ENCODE assay signal across 10 cellular contexts in genomic region chr21:29342394-29342957, GRCh38. TPM values are rescaled to one million over a fixed set of nuclear protein-coding genes. Genes with fewer than 3 reads are reported as not detected.
A peak's percentile ranks its signal among the peaks of the same experiment; 100 is the strongest.
DNase-seq lines count a peak whose midpoint lies in the region; ATAC-seq and TF ChIP-seq lines count a peak whose summit lies in the region.
"Had no signal": no experiment of that assay in that cellular context is flagged by ENCODE, and none has a peak within 500 bp of the region (broad histone marks: within the 10 kb centered on the region; RNA-seq: fewer than 3 reads in every experiment).

No MANE protein-coding gene starts in this region.

- peak overlapping the region; percentile 13 for H3K27ac Mint-ChIP-seq in mesothelial cell of epicardium

- H3K4me3 ChIP-seq in thyroid gland (replicated peaks in 1 of 3), result no peak overlapping the region
- H3K4me3 ChIP-seq: suprapubic skin had no signal

- no peaks in the 10 kb centered on the region for H3K9me3 Mint-ChIP-seq in mesothelial cell of epicardium

- intact Hi-C loops in thyroid gland (cut with DNase I), result loop anchor here (10.0 kb wide), 1 partner anchor 48 kb away; the partner anchor contains the start of gene BACH1

- TF ChIP-seq CTCF in mesothelial cell of epicardium (IDR thresholded peaks at IDR 0.05; ENCODE audit: unreplicated experiment) (no peak), thyroid gland (IDR thresholded peaks at IDR 0.05) (no peak)

- H3K27me3 Mint-ChIP-seq in mesothelial cell of epicardium (ENCODE audit: low read depth), result no peaks in the 10 kb centered on the region

- no peak for TF ChIP-seq POLR2A in thyroid gland (IDR thresholded peaks at IDR 0.05)

- no peak for ATAC-seq in GM21423 (IDR thresholded peaks at IDR 0.05; ENCODE audit: unreplicated experiment)

- H3K27ac ChIP-seq in thyroid gland, result peak overlapping the region in 2 of 3 donors; percentile 13 to 17
- H3K27ac ChIP-seq: suprapubic skin had no signal

- H3K36me3 Mint-ChIP-seq in mesothelial cell of epicardium, result peaks cover 17% of the 10 kb centered on the region

- 60 to 75% methylated on average over 9 of the region's 9 CpGs for whole genome bisulfite sequencing in thyroid gland, 2 donors

- no peaks in the 10 kb centered on the region for H3K27me3 ChIP-seq in thyroid gland
- H3K27me3 ChIP-seq: suprapubic skin had no signal

- peak; percentile 78 for DNase-seq in activated effector memory CD4-positive, alpha-beta T cell treated with anti-CD3 and anti-CD28 coated beads, Interleukin-2, amount 50 U/mL, for 16 hours
- DNase-seq in activated effector memory CD4-positive, alpha-beta T cell treated with Interleukin-2 at 50 U/mL for 16 hours, result no peak
- peak; percentile 51 for DNase-seq in NCI-H2171 (lab: John Stamatoyannopoulos, UW)
- peak; percentile 93 for DNase-seq in brain pericyte (ENCODE audit: low read depth, low spot score)
- DNase-seq in mesothelial cell of epicardium (ENCODE audit: low spot score in 2 of 2, unreplicated experiment in 2 of 2), result no peak
- peak in 1 of 2 donors; percentile 5 for DNase-seq in thyroid gland
- no peak for DNase-seq in NCI-H2029 (lab: John Stamatoyannopoulos, UW)
- DNase-seq: DND-41 had no signal

- peaks cover 21% of the 10 kb centered on the region for H3K4me1 Mint-ChIP-seq in mesothelial cell of epicardium

- H3K4me3 Mint-ChIP-seq in mesothelial cell of epicardium, result no peak overlapping the region

- no peaks in the 10 kb centered on the region for H3K9me3 ChIP-seq in thyroid gland
- H3K9me3 ChIP-seq: suprapubic skin had no signal

- no peaks in the 10 kb centered on the region for H3K36me3 ChIP-seq in thyroid gland

- peaks cover 0 to 23% of the 10 kb centered on the region in 2 donors for H3K4me1 ChIP-seq in thyroid gland

RNA-seq across cellular contexts. Expression of gene BACH1, which starts 43.8 kb away (rescaled TPM):
- total RNA-seq in mesothelial cell of epicardium (100 to 107 TPM (median 100 TPM) in 3 replicates), thyroid gland (10 to 100 TPM; 36.3 to 89.9 (median 64.9) TPM)

Comparison
In these comparisons a context has a peak if more than half of its experiments do, and no peak if none do; other contexts are left out.
1. DNase-seq: peak in activated effector memory CD4-positive, alpha-beta T cell treated with anti-CD3 and anti-CD28 coated beads, Interleukin-2, amount 50 U/mL, for 16 hours (single experiment), NCI-H2171 (single experiment) and brain pericyte (single experiment); none in activated effector memory CD4-positive, alpha-beta T cell treated with Interleukin-2 at 50 U/mL for 16 hours (single experiment), mesothelial cell of epicardium (0 of 2) and NCI-H2029 (single experiment).